ENCODE assay signal across 2 cellular contexts in genomic region chr3:128945041-128945877, GRCh38.
TF ChIP-seq lines count a peak whose summit lies in the region.

No MANE protein-coding gene starts in this region.

TF ChIP-seq in H1, 55 proteins besides CTCF, POLR2A, EP300 and RAD21:
- TF ChIP-seq GABPA (IDR thresholded peaks at IDR 0.05; ENCODE audit: borderline replicate concordance, insufficient read depth, low read length) (no peak), EZH2 (IDR thresholded peaks at IDR 0.05; ENCODE audit: low read depth, low read length, severe bottlenecking) (no peak), PHF8 (conservative IDR thresholded peaks at IDR 0.05; ENCODE audit: low read depth, low read length) (no peak), SP4 (IDR thresholded peaks at IDR 0.05; ENCODE audit: low read length) (no peak), MAX (IDR thresholded peaks at IDR 0.05) (no peak), MAFK (IDR thresholded peaks at IDR 0.05; ENCODE audit: low read depth, low read length) (no peak), CHD7 (IDR thresholded peaks at IDR 0.05; ENCODE audit: insufficient replicate concordance, low read length) (no peak), SAP30 (IDR thresholded peaks at IDR 0.05; ENCODE audit: insufficient read depth, insufficient replicate concordance, low read length) (no peak), SIRT6 (IDR thresholded peaks at IDR 0.05; ENCODE audit: low read length) (no peak), TCF12 (IDR thresholded peaks at IDR 0.05; ENCODE audit: low read depth, low read length) (no peak), POLR2AphosphoS5 (IDR thresholded peaks at IDR 0.05; ENCODE audit: low read depth, low read length) (no peak), SP1 (IDR thresholded peaks at IDR 0.05; ENCODE audit: low read depth, low read length) (no peak), YY1 (IDR thresholded peaks at IDR 0.05; ENCODE audit: low read depth, low read length) (no peak), RXRA (IDR thresholded peaks at IDR 0.05; ENCODE audit: insufficient read depth, low read depth, low read length) (no peak), SIN3A (conservative IDR thresholded peaks at IDR 0.05 in 1 of 2, IDR thresholded peaks at IDR 0.05 in 1 of 2; ENCODE audit: low read depth in 1 of 2, low read length in 2 of 2) (no peak), HDAC6 (IDR thresholded peaks at IDR 0.05; ENCODE audit: low read depth, low read length) (no peak)

TF ChIP-seq in WTC11, 78 proteins besides CTCF, POLR2A, EP300 and RAD21:
- TF ChIP-seq ZMAT4 (CRISPR knock-in tag; IDR thresholded peaks at IDR 0.05) (no peak), NFATC4 (CRISPR knock-in tag; IDR thresholded peaks at IDR 0.05) (no peak), ZNF512 (CRISPR knock-in tag; IDR thresholded peaks at IDR 0.05; ENCODE audit: borderline replicate concordance) (no peak), ZBTB21 (CRISPR knock-in tag; IDR thresholded peaks at IDR 0.05; ENCODE audit: borderline replicate concordance) (no peak), KAT7 (CRISPR knock-in tag; IDR thresholded peaks at IDR 0.05; ENCODE audit: borderline replicate concordance) (no peak), NFYB (CRISPR knock-in tag; conservative IDR thresholded peaks at IDR 0.05; ENCODE audit: low read depth) (no peak), E2F5 (CRISPR knock-in tag; IDR thresholded peaks at IDR 0.05) (no peak), GTF2I (CRISPR knock-in tag; conservative IDR thresholded peaks at IDR 0.05) (no peak), ERG (CRISPR knock-in tag; IDR thresholded peaks at IDR 0.05) (no peak), ZBTB43 (CRISPR knock-in tag; IDR thresholded peaks at IDR 0.05) (no peak), FOXK1 (CRISPR knock-in tag; IDR thresholded peaks at IDR 0.05) (no peak), AFF4 (CRISPR knock-in tag; IDR thresholded peaks at IDR 0.05; ENCODE audit: borderline replicate concordance) (no peak), AR (CRISPR knock-in tag; IDR thresholded peaks at IDR 0.05) (no peak), RORB (CRISPR knock-in tag; IDR thresholded peaks at IDR 0.05) (no peak), FOXP4 (CRISPR knock-in tag; IDR thresholded peaks at IDR 0.05) (no peak), MAX (CRISPR knock-in tag; IDR thresholded peaks at IDR 0.05) (no peak), ZNF281 (CRISPR knock-in tag; IDR thresholded peaks at IDR 0.05) (no peak), ESRRA (CRISPR knock-in tag; IDR thresholded peaks at IDR 0.05; ENCODE audit: borderline replicate concordance) (no peak), ZNF532 (CRISPR knock-in tag; IDR thresholded peaks at IDR 0.05; ENCODE audit: borderline replicate concordance) (no peak)
